Comparison of ENCODE assay signal across 9 cellular contexts in the genomic region with DNA sequence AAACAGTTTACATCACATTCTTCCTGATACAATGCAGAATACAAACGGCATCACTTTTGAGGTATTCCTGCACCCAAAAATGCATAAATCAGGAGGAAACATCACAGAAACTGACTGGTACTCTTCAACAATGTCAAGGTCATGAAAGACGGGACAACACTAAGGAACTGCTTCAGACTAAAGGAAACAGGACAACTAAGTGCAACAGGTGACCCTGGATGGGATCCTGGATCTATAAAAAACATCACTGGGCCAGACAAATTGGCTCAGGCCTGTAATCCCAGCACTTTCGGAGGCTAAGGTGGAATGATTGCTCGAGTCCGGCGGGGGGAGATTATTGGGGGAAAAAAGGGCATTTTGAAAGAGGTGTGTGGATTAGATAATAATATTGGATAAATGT. TPM values are rescaled to one million over a fixed set of nuclear protein-coding genes. Genes with fewer than 3 reads are reported as not detected.
"Had no signal": no experiment of that assay in that cellular context is flagged by ENCODE, and none has a peak within 500 bp of the region (broad histone marks: within the 10 kb centered on the region; RNA-seq: fewer than 3 reads in every experiment).

No MANE protein-coding gene starts in this region.

- H3K27ac Mint-ChIP-seq: GM23338, H9, HFFc6 had no signal

- H3K27ac ChIP-seq: GM23248 had no signal

- H3K36me3 ChIP-seq: HAP-1 had no signal

- DNase-seq: GM23248, GOT3, H7, H9, HCEC 1CT, HFFc6 had no signal

- H3K4me1 ChIP-seq: HAP-1 had no signal

- ATAC-seq: GM23338, HCT116 had no signal

- H3K9me3 Mint-ChIP-seq: HFFc6 had no signal

- H3K4me3 Mint-ChIP-seq: GM23338, HFFc6 had no signal

- H3K4me3 ChIP-seq: GM23248, GM23338, HAP-1 had no signal

- H3K9me3 ChIP-seq: HAP-1 had no signal

RNA-seq across cellular contexts. Expression of gene BTNL9, which starts 22.6 kb away (rescaled TPM):
- total RNA-seq: GM23248, HFFc6 had no signal
